Comparison of ENCODE assay signal across 8 cellular contexts in genomic region chr1:52727114-52727586, GRCh38. TPM values are rescaled to one million over a fixed set of nuclear protein-coding genes. Genes with fewer than 3 reads are reported as not detected.
A peak's percentile ranks its signal among the peaks of the same experiment; 100 is the strongest.
DNase-seq lines count a peak whose midpoint lies in the region; ATAC-seq lines count a peak whose summit lies in the region.

No MANE protein-coding gene starts in this region.

- H3K4me3 Mint-ChIP-seq in activated naive CD8-positive, alpha-beta T cell treated with anti-CD3 and anti-CD28 coated beads, Interleukin-2, amount 50 U/mL, for 24 hours: peak overlapping the region; percentile 88

- DNase-seq in DMS79 (lab: John Stamatoyannopoulos, UW): peak; percentile 13
- DNase-seq in Jurkat, Clone E6-1 (ENCODE audit: low read depth, low spot score): no peak
- DNase-seq in activated naive CD8-positive, alpha-beta T cell treated with anti-CD3 and anti-CD28 coated beads, Interleukin-2, amount 50 U/mL, for 24 hours: no peak
- DNase-seq in NAMALWA (ENCODE audit: low spot score): no peak
- no peak for DNase-seq in NCI-H128 (lab: John Stamatoyannopoulos, UW; ENCODE audit: unreplicated experiment)
- DNase-seq in SKM-1 treated with dmso at 0.1 percent for 144 hours (lab: John Stamatoyannopoulos, UW; ENCODE audit: unreplicated experiment): no peak

- no peak for ATAC-seq in activated naive CD8-positive, alpha-beta T cell treated with anti-CD3 and anti-CD28 coated beads, Interleukin-2, amount 50 U/mL, for 24 hours

- H3K4me3 ChIP-seq in Jurkat, Clone E6-1 (ENCODE audit: low read length): peak overlapping the region; percentile 56
- H3K4me3 ChIP-seq in iPS-11a (ENCODE audit: low read depth, low read length) (peak overlapping the region; percentile 57), skin epidermis (peak overlapping the region; percentile 65 to 96 (median 86))

- H3K36me3 Mint-ChIP-seq in activated naive CD8-positive, alpha-beta T cell treated with anti-CD3 and anti-CD28 coated beads, Interleukin-2, amount 50 U/mL, for 24 hours (ENCODE audit: low read depth): peaks cover 3% of the 10 kb centered on the region

- peak overlapping the region; percentile 83 for H3K27ac Mint-ChIP-seq in activated naive CD8-positive, alpha-beta T cell treated with anti-CD3 and anti-CD28 coated beads, Interleukin-2, amount 50 U/mL, for 24 hours

- H3K27ac ChIP-seq in skin epidermis: peak overlapping the region in 19 of 21 experiments; percentile 76 to 93 (median 87)

- H3K9me3 Mint-ChIP-seq in activated naive CD8-positive, alpha-beta T cell treated with anti-CD3 and anti-CD28 coated beads, Interleukin-2, amount 50 U/mL, for 24 hours: no peaks in the 10 kb centered on the region

- peaks cover 36% of the 10 kb centered on the region for H3K4me1 Mint-ChIP-seq in activated naive CD8-positive, alpha-beta T cell treated with anti-CD3 and anti-CD28 coated beads, Interleukin-2, amount 50 U/mL, for 24 hours

- peaks cover 2% of the 10 kb centered on the region for H3K27me3 Mint-ChIP-seq in activated naive CD8-positive, alpha-beta T cell treated with anti-CD3 and anti-CD28 coated beads, Interleukin-2, amount 50 U/mL, for 24 hours

RNA-seq across cellular contexts. Expression of gene ZYG11B, which starts 0.9 kb away (rescaled TPM):
- 3.2 TPM for polyA plus RNA-seq in Jurkat, Clone E6-1 (2012; ENCODE audit: insufficient read depth, insufficient read length)

RNA-seq across cellular contexts. Expression of gene COA7, which starts 29.0 kb away (rescaled TPM):
- 24.2 TPM for polyA plus RNA-seq in Jurkat, Clone E6-1 (2012; ENCODE audit: insufficient read depth, insufficient read length)
